In the genomic region with DNA sequence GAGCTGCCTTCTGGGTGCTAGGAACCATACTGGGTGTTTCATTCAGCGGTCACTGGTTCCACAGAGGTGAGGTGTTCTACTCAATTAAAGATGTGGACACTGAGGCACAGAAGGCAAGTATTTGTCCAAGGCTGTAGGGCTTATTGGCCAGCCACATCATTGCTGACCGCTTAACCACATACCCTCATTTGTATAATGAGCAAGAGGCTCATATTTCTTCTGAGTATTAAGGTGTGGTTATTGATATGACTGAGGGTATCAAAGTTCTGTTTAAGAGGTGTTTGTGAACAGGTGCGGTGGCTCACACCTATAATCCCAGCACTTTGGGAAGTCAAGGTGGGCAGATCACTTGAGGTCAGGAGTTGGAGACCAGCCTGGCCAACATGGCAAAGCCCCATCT, we compare ENCODE assay signal across 12 cellular contexts. TPM values are rescaled to one million over a fixed set of nuclear protein-coding genes. Genes with fewer than 3 reads are reported as not detected.
DNase-seq lines count a peak whose midpoint lies in the region; ATAC-seq and TF ChIP-seq lines count a peak whose summit lies in the region.
"Had no signal": no experiment of that assay in that cellular context is flagged by ENCODE, and none has a peak within 500 bp of the region (broad histone marks: within the 10 kb centered on the region; RNA-seq: fewer than 3 reads in every experiment).

No MANE protein-coding gene starts in this region.

- POLR2A ChIA-PET in naive thymus-derived CD8-positive, alpha-beta T cell (lab: Charles Lee): interaction anchor here (5.9 kb wide), 1 partner anchor 14 kb away, joined by 46 read pairs; a partner anchor contains a TSS

- H3K36me3 ChIP-seq in right atrium auricular region (no peaks in the 10 kb centered on the region), body of pancreas (replicated peaks in 1 of 2; ENCODE audit: insufficient read depth in 1 of 2, low read depth in 2 of 2) (no peaks in the 10 kb centered on the region), upper lobe of right lung (no peaks in the 10 kb centered on the region)
- H3K36me3 ChIP-seq: MG63 had no signal

- H3K4me3 Mint-ChIP-seq in naive thymus-derived CD8-positive, alpha-beta T cell: peak overlapping the region in 8 of 10 donors; percentile 1 to 78 (median 64)

- H3K27ac ChIP-seq in right atrium auricular region (peak overlapping the region; percentile 18 to 50), body of pancreas (peak overlapping the region; percentile 48 to 73 (median 63)), upper lobe of right lung (peak overlapping the region; percentile 24)

- 50 to 74% methylated on average over 3 of the region's 3 CpGs for WGBS in body of pancreas, 2 donors

- H3K4me3 ChIP-seq in right atrium auricular region (no peak overlapping the region), body of pancreas (no peak overlapping the region), upper lobe of right lung (no peak overlapping the region)
- H3K4me3 ChIP-seq: MG63 had no signal

- H3K27me3 ChIP-seq in right atrium auricular region (no peaks in the 10 kb centered on the region), body of pancreas (no peaks in the 10 kb centered on the region), upper lobe of right lung (no peaks in the 10 kb centered on the region)
- H3K27me3 ChIP-seq: MG63 had no signal

- intact Hi-C loops in cardiac septum (cut with DNase I): loop anchor here (5.0 kb wide), 1 partner anchor 54 kb away; a partner anchor contains a TSS
- intact Hi-C loops in body of pancreas (cut with DNase I): no loop called here
- intact Hi-C loops in upper lobe of right lung (cut with DNase I): no loop called here

- DNase-seq in right atrium auricular region (ENCODE audit: low spot score) (no peak), cardiac septum (ENCODE audit: low spot score) (no peak), body of pancreas (no peak), upper lobe of right lung (no peak), inferior parietal cortex (ENCODE audit: extremely low spot score) (no peak), SKM-1 (lab: John Stamatoyannopoulos, UW; ENCODE audit: unreplicated experiment) (no peak)
- peak in 1 of 10 donors; percentile 10 for DNase-seq in naive thymus-derived CD8-positive, alpha-beta T cell
- DNase-seq: kidney glomerular epithelial cell, MG63, NCI-H510A, SW 1271 had no signal

- H3K27me3 Mint-ChIP-seq in naive thymus-derived CD8-positive, alpha-beta T cell: no peaks in the 10 kb centered on the region

- H3K4me1 ChIP-seq in right atrium auricular region (peaks cover 0 to 76% of the 10 kb centered on the region in 2 donors), body of pancreas (peaks cover 93% of the 10 kb centered on the region), upper lobe of right lung (peaks cover 85% of the 10 kb centered on the region)

- peaks cover 0 to 34% (median 0%) of the 10 kb centered on the region in 3 donors for H3K36me3 Mint-ChIP-seq in naive thymus-derived CD8-positive, alpha-beta T cell

- H3K9me3 Mint-ChIP-seq in naive thymus-derived CD8-positive, alpha-beta T cell: no peaks in the 10 kb centered on the region

- ATAC-seq in body of pancreas: no peak
- no peak for ATAC-seq in naive thymus-derived CD8-positive, alpha-beta T cell
- no peak for ATAC-seq in upper lobe of right lung
- ATAC-seq in GM21529 (IDR thresholded peaks at IDR 0.05; ENCODE audit: unreplicated experiment): no peak

- TF ChIP-seq CTCF in right atrium auricular region (IDR thresholded peaks at IDR 0.05): no peak
- TF ChIP-seq CTCF in body of pancreas (IDR thresholded peaks at IDR 0.05): no peak
- TF ChIP-seq CTCF in upper lobe of right lung (IDR thresholded peaks at IDR 0.05): no peak

- H3K9me3 ChIP-seq in right atrium auricular region (no peaks in the 10 kb centered on the region), body of pancreas (no peaks in the 10 kb centered on the region), upper lobe of right lung (no peaks in the 10 kb centered on the region)
- H3K9me3 ChIP-seq: MG63 had no signal

- peaks cover 61 to 97% (median 92%) of the 10 kb centered on the region in 4 donors for H3K4me1 Mint-ChIP-seq in naive thymus-derived CD8-positive, alpha-beta T cell

- H3K27ac Mint-ChIP-seq in naive thymus-derived CD8-positive, alpha-beta T cell: peak overlapping the region in 9 of 10 donors; percentile 19 to 87 (median 77)

- TF ChIP-seq POLR2A in body of pancreas (IDR thresholded peaks at IDR 0.05): no peak

RNA-seq across cellular contexts. Expression of a gene that starts 14.3 kb away (rescaled TPM):
- total RNA-seq in right atrium auricular region: 10 to 100 TPM; 30.0 to 31.3 TPM
- total RNA-seq in cardiac septum: 29.7 TPM
- total RNA-seq in body of pancreas: 10 to 100 TPM; 29.0 to 29.3 TPM
- 100 to 1,000 TPM in 1 of 2 experiments, 10 to 100 TPM in 1; 94.2 to 100 TPM for total RNA-seq in naive thymus-derived CD8-positive, alpha-beta T cell
- polyA plus RNA-seq in naive thymus-derived CD8-positive, alpha-beta T cell: 10 to 100 TPM; 59.8 to 88.3 (median 73.3) TPM
- 41.0 TPM for total RNA-seq in upper lobe of right lung

RNA-seq across cellular contexts. Expression of a gene that starts 53.2 kb away (rescaled TPM):
- total RNA-seq in right atrium auricular region (10 to 100 TPM; 14.6 to 17.0 TPM), cardiac septum (19.5 TPM), body of pancreas (10 to 100 TPM; 14.8 to 22.7 TPM), upper lobe of right lung (28.9 TPM)
- total RNA-seq in naive thymus-derived CD8-positive, alpha-beta T cell: 10 to 100 TPM; 47.4 to 48.6 TPM
- 1 to 10 TPM; 1.5 to 4.3 (median 1.7) TPM for polyA plus RNA-seq in naive thymus-derived CD8-positive, alpha-beta T cell
